In genomic region chr21:35189077-35189863, GRCh38 we compare ENCODE assay signal across 8 cellular contexts.
A peak's percentile ranks its signal among the peaks of the same experiment; 100 is the strongest.
DNase-seq lines count a peak whose midpoint lies in the region; ATAC-seq and TF ChIP-seq lines count a peak whose summit lies in the region.

No MANE protein-coding gene starts in this region.

- peak; percentile 71 for ATAC-seq in GM19372 (IDR thresholded peaks at IDR 0.05; ENCODE audit: low read depth, unreplicated experiment)
- ATAC-seq in HG03159 (IDR thresholded peaks at IDR 0.05; ENCODE audit: unreplicated experiment), result peak; percentile 93
- no peak for ATAC-seq in activated CD8-positive, alpha-beta T cell treated with anti-CD3 and anti-CD28 coated beads, Interleukin-2, amount 10 ng/mL, durations not matched to agents 7 days and 5 days

- DNase-seq in AG10803 (ENCODE audit: low read depth) (peak; percentile 95), fibroblast of peridontal ligament (ENCODE audit: extremely low read depth) (peak; percentile 93), NCI-H1694 (lab: John Stamatoyannopoulos, UW) (no peak)
- DNase-seq in activated effector memory CD4-positive, alpha-beta T cell treated with anti-CD3 and anti-CD28 coated beads, Interleukin-2, amount 50 U/mL, for 16 hours, result no peak
- DNase-seq in stimulated activated naive CD4-positive, alpha-beta T cell (lab: John Stamatoyannopoulos, UW), result no peak
- DNase-seq in activated CD8-positive, alpha-beta T cell treated with anti-CD3 and anti-CD28 coated beads, Interleukin-2, amount 10 ng/mL, durations not matched to agents 7 days and 5 days, result no peak

- peak overlapping the region; percentile 15 for H3K4me3 ChIP-seq in AG10803 (ENCODE audit: low read length)

- no peaks in the 10 kb centered on the region for H3K9me3 Mint-ChIP-seq in activated CD8-positive, alpha-beta T cell treated with anti-CD3 and anti-CD28 coated beads, Interleukin-2, amount 10 ng/mL, durations not matched to agents 7 days and 5 days (ENCODE audit: insufficient read depth)

- H3K27ac Mint-ChIP-seq in activated CD8-positive, alpha-beta T cell treated with anti-CD3 and anti-CD28 coated beads, Interleukin-2, amount 10 ng/mL, durations not matched to agents 7 days and 5 days, result no peak overlapping the region

- CTCF ChIA-PET in activated CD8-positive, alpha-beta T cell treated with anti-CD3 and anti-CD28 coated beads, Interleukin-2, amount 10 ng/mL, durations not matched to agents 7 days and 5 days (lab: Charles Lee), result no interaction called here

- TF ChIP-seq CTCF in AG10803 (conservative IDR thresholded peaks at IDR 0.05; ENCODE audit: low read length), result no peak

- H3K4me1 Mint-ChIP-seq in activated CD8-positive, alpha-beta T cell treated with anti-CD3 and anti-CD28 coated beads, Interleukin-2, amount 10 ng/mL, durations not matched to agents 7 days and 5 days (ENCODE audit: low read depth), result no peaks in the 10 kb centered on the region

- H3K36me3 Mint-ChIP-seq in activated CD8-positive, alpha-beta T cell treated with anti-CD3 and anti-CD28 coated beads, Interleukin-2, amount 10 ng/mL, durations not matched to agents 7 days and 5 days (ENCODE audit: low read depth), result peaks cover 3% of the 10 kb centered on the region

- peaks cover 20% of the 10 kb centered on the region for H3K27me3 Mint-ChIP-seq in activated CD8-positive, alpha-beta T cell treated with anti-CD3 and anti-CD28 coated beads, Interleukin-2, amount 10 ng/mL, durations not matched to agents 7 days and 5 days (ENCODE audit: low read depth)

- POLR2A ChIA-PET in activated CD8-positive, alpha-beta T cell treated with anti-CD3 and anti-CD28 coated beads, Interleukin-2, amount 10 ng/mL, durations not matched to agents 7 days and 5 days (lab: Charles Lee), result interaction anchor here (1.1 kb wide), 1 partner anchor 464 kb away, joined by 3 read pairs; no protein-coding TSS in a partner anchor

- no peak overlapping the region for H3K4me3 Mint-ChIP-seq in activated CD8-positive, alpha-beta T cell treated with anti-CD3 and anti-CD28 coated beads, Interleukin-2, amount 10 ng/mL, durations not matched to agents 7 days and 5 days

Comparison
In these comparisons a context has a peak if more than half of its experiments do, and no peak if none do; other contexts are left out.
1. DNase-seq: peak in AG10803 (single experiment) and fibroblast of peridontal ligament (single experiment); none in NCI-H1694 (single experiment), activated effector memory CD4-positive, alpha-beta T cell treated with anti-CD3 and anti-CD28 coated beads, Interleukin-2, amount 50 U/mL, for 16 hours (single experiment), stimulated activated naive CD4-positive, alpha-beta T cell (0 of 6) and activated CD8-positive, alpha-beta T cell treated with anti-CD3 and anti-CD28 coated beads, Interleukin-2, amount 10 ng/mL, durations not matched to agents 7 days and 5 days (single experiment).